ENCODE assay signal across 27 cellular contexts in genomic region chr15:95469601-95470000, GRCh38.
DNase-seq lines count a peak whose midpoint lies in the region; ATAC-seq, FAIRE-seq and TF ChIP-seq lines count a peak whose summit lies in the region.
"Had no signal": no experiment of that assay in that cellular context is flagged by ENCODE, and none has a peak within 500 bp of the region (broad histone marks: within the 10 kb centered on the region; RNA-seq: fewer than 3 reads in every experiment).

No MANE protein-coding gene starts in this region.

- H3K23ac ChIP-seq in neuronal stem cell (ENCODE audit: low read depth, low read length, poor library complexity) = no peak overlapping the region

- H2BK120ac ChIP-seq in neuronal stem cell (ENCODE audit: low read depth, low read length) = no peak overlapping the region

- no peaks in the 10 kb centered on the region for H3K36me3 Mint-ChIP-seq in stimulated activated effector memory CD8-positive, alpha-beta T cell treated with anti-CD3 and anti-CD28 coated beads, Interleukin-12 subunit alpha, Interleukin-12 subunit beta, amount 100 ng/mL, for 72 hours
- H3K36me3 Mint-ChIP-seq: CD4-positive, alpha-beta memory T cell had no signal

- intact Hi-C loops in cardiac septum (cut with DNase I) = loop anchor here (10.0 kb wide), 1 partner anchor 455 kb away; no protein-coding TSS in a partner anchor

- no peak overlapping the region for H4K8ac ChIP-seq in neuronal stem cell (ENCODE audit: low read depth, low read length)

- H3K4me3 ChIP-seq in right atrium auricular region (no peak overlapping the region), neuronal stem cell (ENCODE audit: low read length in 2 of 2) (no peak overlapping the region), tibial nerve (no peak overlapping the region)
- H3K4me3 ChIP-seq: BLaER1 had no signal

- H3K27ac ChIP-seq in right atrium auricular region (peak overlapping the region; percentile 49 to 78), neuronal stem cell (replicated peaks; ENCODE audit: low read length) (no peak overlapping the region), tibial nerve (peak overlapping the region in 3 of 4 donors; percentile 40 to 83 (median 80))
- H3K27ac ChIP-seq: BLaER1 had no signal

- no peak for ATAC-seq in stimulated activated effector memory CD8-positive, alpha-beta T cell treated with anti-CD3 and anti-CD28 coated beads, Interleukin-12 subunit alpha, Interleukin-12 subunit beta, amount 100 ng/mL, for 72 hours
- ATAC-seq in GM18505 (IDR thresholded peaks at IDR 0.05; ENCODE audit: unreplicated experiment) = no peak
- ATAC-seq: HepG2, PC-3 had no signal

- H3K4me2 ChIP-seq in neuronal stem cell (ENCODE audit: insufficient read depth, low read length, poor library complexity, severe bottlenecking) = no peak overlapping the region
- H3K4me2 ChIP-seq: BLaER1 had no signal

- no peaks in the 10 kb centered on the region for H3K36me3 ChIP-seq in right atrium auricular region
- H3K36me3 ChIP-seq in neuronal stem cell (replicated peaks in 1 of 2; ENCODE audit: control insufficient read depth in 2 of 2, insufficient read depth in 2 of 2, low read length in 2 of 2) = no peaks in the 10 kb centered on the region
- H3K36me3 ChIP-seq in tibial nerve = no peaks in the 10 kb centered on the region
- H3K36me3 ChIP-seq: BLaER1 had no signal

- no peaks in the 10 kb centered on the region for H3K4me1 Mint-ChIP-seq in stimulated activated effector memory CD8-positive, alpha-beta T cell treated with anti-CD3 and anti-CD28 coated beads, Interleukin-12 subunit alpha, Interleukin-12 subunit beta, amount 100 ng/mL, for 72 hours
- H3K4me1 Mint-ChIP-seq: CD4-positive, alpha-beta memory T cell had no signal

- no peak overlapping the region for H3K27ac Mint-ChIP-seq in stimulated activated effector memory CD8-positive, alpha-beta T cell treated with anti-CD3 and anti-CD28 coated beads, Interleukin-12 subunit alpha, Interleukin-12 subunit beta, amount 100 ng/mL, for 72 hours
- H3K27ac Mint-ChIP-seq: CD4-positive, alpha-beta memory T cell had no signal

- no peak overlapping the region for H4K91ac ChIP-seq in neuronal stem cell (ENCODE audit: low read depth, low read length, poor library complexity)

- no peak for TF ChIP-seq POLR2A in tibial nerve (IDR thresholded peaks at IDR 0.05)
- no peak for TF ChIP-seq POLR2A in GM18505 (IDR thresholded peaks at IDR 0.05; ENCODE audit: borderline replicate concordance, extremely low read depth, insufficient read depth, insufficient read length)

- H3K14ac ChIP-seq in neuronal stem cell (ENCODE audit: low read length) = no peak overlapping the region

- peak in 1 of 2 donors; percentile 12 for TF ChIP-seq EP300 in tibial nerve (IDR thresholded peaks at IDR 0.05)

- DNase-seq in right atrium auricular region (ENCODE audit: low spot score) = no peak
- no peak for DNase-seq in cardiac septum (ENCODE audit: low spot score)
- DNase-seq in neuronal stem cell (ENCODE audit: low spot score) = no peak
- DNase-seq in tibial nerve (ENCODE audit: low spot score in 2 of 2) = no peak
- no peak for DNase-seq in stimulated activated effector memory CD8-positive, alpha-beta T cell treated with anti-CD3 and anti-CD28 coated beads, Interleukin-12 subunit alpha, Interleukin-12 subunit beta, amount 100 ng/mL, for 72 hours (ENCODE audit: low spot score in 2 of 2)
- no peak for DNase-seq in activated CD4-positive, alpha-beta T cell treated with anti-CD3 and anti-CD28 coated beads for 4 hours
- DNase-seq: Calu3; CD4-positive, alpha-beta memory T cell; DMS53; EL; KG1; MV-4-11; NCI-H1417; NCI-H187; NCI-H2107; NCI-H510A; NCI-H774; PC-3; RPMI8226; SIG-M5 had no signal

- no peak overlapping the region for H3K4me3 Mint-ChIP-seq in stimulated activated effector memory CD8-positive, alpha-beta T cell treated with anti-CD3 and anti-CD28 coated beads, Interleukin-12 subunit alpha, Interleukin-12 subunit beta, amount 100 ng/mL, for 72 hours
- H3K4me3 Mint-ChIP-seq: CD4-positive, alpha-beta memory T cell had no signal

- H3K79me1 ChIP-seq in neuronal stem cell (ENCODE audit: low read depth, low read length) = no peaks in the 10 kb centered on the region

- H3K9me3 ChIP-seq in right atrium auricular region = no peaks in the 10 kb centered on the region
- peaks cover 0 to under 1% of the 10 kb centered on the region in 2 donors for H3K9me3 ChIP-seq in neuronal stem cell (replicated peaks in 1 of 2; ENCODE audit: control insufficient read depth in 2 of 2, insufficient read depth in 1 of 2, low read depth in 1 of 2, low read length in 2 of 2)
- no peaks in the 10 kb centered on the region for H3K9me3 ChIP-seq in tibial nerve
- H3K9me3 ChIP-seq: BLaER1 had no signal

- no peak overlapping the region for H2BK15ac ChIP-seq in neuronal stem cell (ENCODE audit: low read length)

- H2AK5ac ChIP-seq in neuronal stem cell (ENCODE audit: low read depth, low read length) = no peak overlapping the region

- no CpG with 5 or more reads among the region's 6 CpGs for WGBS in neuronal stem cell (ENCODE audit: extremely low coverage in 2 of 2, insufficient read length in 2 of 2, insufficient replicate concordance in 1 of 2), 2 donors
- 26 to 43% methylated on average over 6 of the region's 6 CpGs for WGBS in tibial nerve, 2 donors

- H3K18ac ChIP-seq in neuronal stem cell (ENCODE audit: low read length) = no peak overlapping the region

- H3K9ac ChIP-seq in neuronal stem cell (ENCODE audit: low read depth, low read length, poor library complexity) = no peak overlapping the region
- H3K9ac ChIP-seq: BLaER1 had no signal

- no peak overlapping the region for H3K4ac ChIP-seq in neuronal stem cell (ENCODE audit: low read length)

- no peak overlapping the region for H2BK12ac ChIP-seq in neuronal stem cell (ENCODE audit: low read length)

- H3K9me3 Mint-ChIP-seq in stimulated activated effector memory CD8-positive, alpha-beta T cell treated with anti-CD3 and anti-CD28 coated beads, Interleukin-12 subunit alpha, Interleukin-12 subunit beta, amount 100 ng/mL, for 72 hours = no peaks in the 10 kb centered on the region

- peak; percentile 43 for FAIRE-seq in endometrium (lab: Jason Lieb, UNC)
- FAIRE-seq: GM12891, GM18507, H54, HepG2 had no signal

- peak overlapping the region; percentile 37 for H2AFZ ChIP-seq in neuronal stem cell (ENCODE audit: low read length)

- TF ChIP-seq CTCF in right atrium auricular region (IDR thresholded peaks at IDR 0.05) = no peak
- no peak for TF ChIP-seq CTCF in tibial nerve (IDR thresholded peaks at IDR 0.05)

- H2BK5ac ChIP-seq in neuronal stem cell (ENCODE audit: low read length) = no peak overlapping the region

- H3K4me1 ChIP-seq in right atrium auricular region = peaks cover 0 to 22% of the 10 kb centered on the region in 2 donors
- H3K4me1 ChIP-seq in neuronal stem cell (ENCODE audit: control insufficient read depth in 2 of 2, insufficient read depth in 1 of 2, low read depth in 1 of 2, low read length in 2 of 2) = no peaks in the 10 kb centered on the region
- peaks cover 0 to 82% (median 10%) of the 10 kb centered on the region in 4 donors for H3K4me1 ChIP-seq in tibial nerve
- H3K4me1 ChIP-seq: BLaER1 had no signal

- H3K27me3 ChIP-seq in right atrium auricular region (no peaks in the 10 kb centered on the region), neuronal stem cell (ENCODE audit: control insufficient read depth in 3 of 3, insufficient read depth in 3 of 3, low read depth in 1 of 3, low read length in 3 of 3) (no peaks in the 10 kb centered on the region), tibial nerve (no peaks in the 10 kb centered on the region)
- H3K27me3 ChIP-seq: BLaER1 had no signal
